ENCODE assay signal across 9 cellular contexts in genomic region chr4:182448281-182449151, GRCh38.
DNase-seq lines count a peak whose midpoint lies in the region.
"Had no signal": no experiment of that assay in that cellular context is flagged by ENCODE, and none has a peak within 500 bp of the region (broad histone marks: within the 10 kb centered on the region; RNA-seq: fewer than 3 reads in every experiment).

No MANE protein-coding gene starts in this region.

- H3K9me2 ChIP-seq in GM23248 (ENCODE audit: insufficient read depth) = no peaks in the 10 kb centered on the region

- peak overlapping the region; percentile 74 for H3K4me3 ChIP-seq in GM23248

- H3F3A ChIP-seq in GM23248 (ENCODE audit: insufficient read depth) = no peaks in the 10 kb centered on the region

- in situ Hi-C loops in GM23248 (cut with MboI) = no loop called here

- H3K9me3 ChIP-seq in GM23248 (ENCODE audit: low read depth) = no peaks in the 10 kb centered on the region

- H3K27ac ChIP-seq in GM23248 = no peak overlapping the region
- H3K27ac ChIP-seq: VCaP had no signal

- DNase-seq in DMS79 (lab: John Stamatoyannopoulos, UW) = peak; percentile 47
- DNase-seq in GM23248 = peak; percentile 90
- peak; percentile 81 to 87 for DNase-seq in Kasumi-1 (lab: John Stamatoyannopoulos, UW)
- DNase-seq in SW 1271 (lab: John Stamatoyannopoulos, UW) = peak; percentile 6 to 52
- DNase-seq in brain pericyte (ENCODE audit: low read depth, low spot score) = peak; percentile 53
- DNase-seq in iPS DF 4.7 (ENCODE audit: extremely low read depth, low spot score) = peak; percentile 44
- peak; percentile 58 for DNase-seq in renal cortical epithelial cell (ENCODE audit: low read depth)
- DNase-seq in NAMALWA (ENCODE audit: low spot score) = no peak

- H3K4me1 ChIP-seq in GM23248 (ENCODE audit: insufficient read depth) = peaks cover 7% of the 10 kb centered on the region; the same call in 1 of the 2 replicates

- H3K79me2 ChIP-seq in GM23248 (ENCODE audit: insufficient read depth) = no peaks in the 10 kb centered on the region

- no peaks in the 10 kb centered on the region for H3K36me3 ChIP-seq in GM23248 (ENCODE audit: low read depth)

- WGBS in GM23248 (ENCODE audit: low coverage in 1 of 2, low lambda C conversion rate in 2 of 2, missing lambda C conversion rate in 2 of 2), 2 experiments = 1 to 3% methylated on average over 57 to 79 of the region's 113 CpGs

- peaks cover 54% of the 10 kb centered on the region for H3K27me3 ChIP-seq in GM23248 (replicated peaks; ENCODE audit: insufficient read depth)

- no peaks in the 10 kb centered on the region for H4K20me1 ChIP-seq in GM23248 (ENCODE audit: insufficient read depth)

- peak overlapping the region; percentile 32; the same call in 1 of the 2 replicates for H3K9ac ChIP-seq in GM23248

- peak overlapping the region; percentile 72 for H3K4me2 ChIP-seq in GM23248 (ENCODE audit: unreplicated experiment)

- H2AFZ ChIP-seq in GM23248 = peak overlapping the region; percentile 84
